1 cellular context compared by ENCODE assay signal in genomic region chr7:21108182-21108581, GRCh38.
TF ChIP-seq lines count a peak whose summit lies in the region.

No MANE protein-coding gene starts in this region.

TF ChIP-seq in GM23338, 12 proteins besides CTCF, POLR2A, EP300 and RAD21 (continued from another document):
- TF ChIP-seq ZNF462 (CRISPR knock-in tag; IDR thresholded peaks at IDR 0.05) (no peak), ETS1 (IDR thresholded peaks at IDR 0.05) (no peak), CREB1 (CRISPR knock-in tag; IDR thresholded peaks at IDR 0.05; ENCODE audit: low read depth) (no peak), REST (IDR thresholded peaks at IDR 0.05; ENCODE audit: unreplicated experiment) (no peak), JUNB (IDR thresholded peaks at IDR 0.05; ENCODE audit: unreplicated experiment) (no peak), ZNF114 (CRISPR knock-in tag; IDR thresholded peaks at IDR 0.05) (no peak), EZH2phosphoT487 (IDR thresholded peaks at IDR 0.05; ENCODE audit: unreplicated experiment) (no peak), STAT1 (IDR thresholded peaks at IDR 0.05; ENCODE audit: unreplicated experiment) (no peak)
TF ChIP-seq in GM23338: peak in this region for 0.
